In the genomic region with DNA sequence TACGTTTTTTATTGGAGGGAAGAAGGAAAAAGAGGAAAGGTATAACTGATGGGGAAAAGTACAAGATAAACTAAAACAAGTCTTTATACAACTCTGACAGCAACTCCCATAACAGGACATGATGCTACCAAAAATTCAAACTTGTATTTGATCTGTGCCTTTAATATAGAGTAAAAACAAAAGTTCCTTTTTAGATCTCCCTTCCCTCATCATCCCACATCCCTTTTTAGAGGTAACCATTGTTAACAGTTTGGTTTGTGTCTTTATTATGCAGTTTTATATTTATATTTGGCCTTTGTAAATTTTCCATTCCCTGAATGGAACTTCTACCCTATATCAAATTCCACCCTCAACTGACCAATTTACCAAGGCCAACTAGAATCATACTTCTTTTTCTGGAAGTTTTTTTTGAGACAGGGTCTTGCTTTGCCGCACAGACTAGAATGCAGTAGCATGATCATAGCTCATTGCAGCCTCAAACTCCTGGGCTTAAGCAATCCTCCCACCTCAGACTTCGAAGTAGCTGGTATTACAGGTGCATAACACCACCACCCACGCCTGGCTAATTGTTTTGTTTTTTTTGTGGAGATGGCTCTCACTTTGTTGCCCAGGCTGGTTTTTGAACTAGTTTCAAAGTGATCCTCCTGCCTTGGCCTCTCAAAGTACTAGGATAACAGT, we compare ENCODE assay signal across 20 cellular contexts.
"Had no signal": no experiment of that assay in that cellular context is flagged by ENCODE, and none has a peak within 500 bp of the region (broad histone marks: within the 10 kb centered on the region; RNA-seq: fewer than 3 reads in every experiment).

No MANE protein-coding gene starts in this region.

- H3K4me3 Mint-ChIP-seq: activated naive CD4-positive, alpha-beta T cell treated with anti-CD3 and anti-CD28 coated beads for 36 hours; activated T-helper 17 cell treated with anti-CD3 and anti-CD28 coated beads, Interleukin-2, amount 50 U/mL, for 72 hours; brain; T-cell had no signal

- H3K4me1 Mint-ChIP-seq: brain had no signal

- H3K27me3 Mint-ChIP-seq: activated T-helper 17 cell treated with anti-CD3 and anti-CD28 coated beads, Interleukin-2, amount 50 U/mL, for 72 hours; brain; T-cell had no signal

- ATAC-seq: activated CD4-positive, CD25-positive, alpha-beta regulatory T cell treated with anti-CD3 and anti-CD28 coated beads, Interleukin-2, amount 50 U/mL, for 24 hours; activated T-helper 17 cell treated with anti-CD3 and anti-CD28 coated beads, Interleukin-2, amount 50 U/mL, for 72 hours; T-cell had no signal

- DNase-seq: activated CD4-positive, alpha-beta T cell treated with anti-CD3 and anti-CD28 coated beads for 4 hours; activated gamma-delta T cell; activated naive CD4-positive, alpha-beta T cell treated with anti-CD3 and anti-CD28 coated beads for 36 hours; activated T-cell treated with anti-CD3 and anti-CD28 coated beads, Interleukin-2, amount 50 U/mL, for 48 hours; amygdala; MG63; NCI-H1105; NCI-H1436; NCI-H1694 treated with DMSO at 0.1 percent for 48 hours; NCI-H2029 treated with DMSO at 0.1 percent for 48 hours; NCI-H345; NCI-H510A; NCI-H526 treated with DMSO at 0.1 percent for 48 hours; NCI-H82; SIG-M5; T-cell had no signal

- H3K27ac ChIP-seq: SK-N-MC had no signal

- H3K4me3 ChIP-seq: MG63, SK-N-MC had no signal

- H3K9me3 Mint-ChIP-seq: activated naive CD4-positive, alpha-beta T cell treated with anti-CD3 and anti-CD28 coated beads for 36 hours; activated T-helper 17 cell treated with anti-CD3 and anti-CD28 coated beads, Interleukin-2, amount 50 U/mL, for 72 hours; brain; T-cell had no signal

- H3K27me3 ChIP-seq: MG63 had no signal

- H3K27ac Mint-ChIP-seq: activated naive CD4-positive, alpha-beta T cell treated with anti-CD3 and anti-CD28 coated beads for 36 hours; activated T-helper 17 cell treated with anti-CD3 and anti-CD28 coated beads, Interleukin-2, amount 50 U/mL, for 72 hours; brain had no signal

- H3K9me3 ChIP-seq: MG63 had no signal
